8 cellular contexts compared by ENCODE assay signal in the genomic region with DNA sequence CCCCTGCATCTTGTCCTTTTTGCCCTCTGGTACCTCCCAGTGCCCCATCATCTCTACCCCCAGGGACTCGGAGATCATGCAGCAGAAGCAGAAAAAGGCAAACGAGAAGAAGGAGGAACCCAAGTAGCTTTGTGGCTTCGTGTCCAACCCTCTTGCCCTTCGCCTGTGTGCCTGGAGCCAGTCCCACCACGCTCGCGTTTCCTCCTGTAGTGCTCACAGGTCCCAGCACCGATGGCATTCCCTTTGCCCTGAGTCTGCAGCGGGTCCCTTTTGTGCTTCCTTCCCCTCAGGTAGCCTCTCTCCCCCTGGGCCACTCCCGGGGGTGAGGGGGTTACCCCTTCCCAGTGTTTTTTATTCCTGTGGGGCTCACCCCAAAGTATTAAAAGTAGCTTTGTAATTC. TPM values are rescaled to one million over a fixed set of nuclear protein-coding genes. Genes with fewer than 3 reads are reported as not detected.
DNase-seq lines count a peak whose midpoint lies in the region; ATAC-seq, FAIRE-seq and TF ChIP-seq lines count a peak whose summit lies in the region.

No MANE protein-coding gene starts in this region.

- no peak for TF ChIP-seq RAD21 in K562 (CRISPR knock-in tag; conservative IDR thresholded peaks at IDR 0.05 in 1 of 2, IDR thresholded peaks at IDR 0.05 in 1 of 2)

- no peak overlapping the region for H2AFZ ChIP-seq in K562 (ENCODE audit: low read depth, low read length)

- CTCF ChIA-PET in K562 (lab: Yijun Ruan, JAX; ENCODE audit: low intra/inter-chr PET ratio): no interaction called here

- H3K4me1 ChIP-seq in K562 (replicated peaks in 1 of 2; ENCODE audit: control insufficient read depth in 2 of 2, insufficient read depth in 2 of 2, low read length in 2 of 2) (peaks cover 26 to 37% of the 10 kb centered on the region in 2 experiments), mucosa of descending colon (ENCODE audit: low read depth) (peaks cover 49% of the 10 kb centered on the region)

- peak overlapping the region; percentile 96 for H3K4me2 ChIP-seq in K562 (ENCODE audit: insufficient read depth, low read length)

- TF ChIP-seq POLR2A in K562 (conservative IDR thresholded peaks at IDR 0.05): no peak

- 90% methylated on average over 7 of the region's 10 CpGs for WGBS in K562 (ENCODE audit: insufficient coverage, low coverage, missing lambda C conversion rate)

- peak overlapping the region; percentile 96 for H3K27ac Mint-ChIP-seq in activated naive CD4-positive, alpha-beta T cell treated with anti-CD3 and anti-CD28 coated beads, Interleukin-2, amount 50 U/mL, for 24 hours
- H3K27ac Mint-ChIP-seq in memory B cell (peak overlapping the region; percentile 96), type B pancreatic cell (peak overlapping the region; percentile 97)

- peak overlapping the region; percentile 99; the same call in 2 of the 3 replicates for H3K27ac ChIP-seq in K562 (ENCODE audit: extremely low read depth, low read depth, low read length)

- peaks cover 17% of the 10 kb centered on the region; the same call in 1 of the 2 replicates for H4K20me1 ChIP-seq in K562 (replicated peaks; ENCODE audit: control insufficient read depth, insufficient read depth, low read length)

- H3K27me3 Mint-ChIP-seq in activated naive CD4-positive, alpha-beta T cell treated with anti-CD3 and anti-CD28 coated beads, Interleukin-2, amount 50 U/mL, for 24 hours: no peaks in the 10 kb centered on the region
- no peaks in the 10 kb centered on the region for H3K27me3 Mint-ChIP-seq in memory B cell
- no peaks in the 10 kb centered on the region for H3K27me3 Mint-ChIP-seq in type B pancreatic cell

- peaks cover 17% of the 10 kb centered on the region for H3K9me1 ChIP-seq in K562 (ENCODE audit: control insufficient read depth, insufficient read depth, low read length)

- H3K4me3 ChIP-seq in K562 (peak overlapping the region; percentile 95), mucosa of descending colon (no peak overlapping the region)

- peaks cover 21% of the 10 kb centered on the region for H3K36me3 Mint-ChIP-seq in activated naive CD4-positive, alpha-beta T cell treated with anti-CD3 and anti-CD28 coated beads, Interleukin-2, amount 50 U/mL, for 24 hours
- H3K36me3 Mint-ChIP-seq in memory B cell (peaks cover 26% of the 10 kb centered on the region), type B pancreatic cell (peaks cover 37% of the 10 kb centered on the region)

- TF ChIP-seq EP300 in K562 (IDR thresholded peaks at IDR 0.05; ENCODE audit: low read length): no peak

- in situ Hi-C loops in K562 (cut with MboI) (no loop called here), GM13976 (cut with MboI; ENCODE audit: low sequenced_read_pairs, unreplicated experiment) (no loop called here)

- ATAC-seq in K562 (no peak), memory B cell (ENCODE audit: low read depth) (no peak), mucosa of descending colon (no peak)

- H3K4me1 Mint-ChIP-seq in activated naive CD4-positive, alpha-beta T cell treated with anti-CD3 and anti-CD28 coated beads, Interleukin-2, amount 50 U/mL, for 24 hours: peaks cover 53% of the 10 kb centered on the region
- peaks cover 30% of the 10 kb centered on the region for H3K4me1 Mint-ChIP-seq in memory B cell
- peaks cover 33% of the 10 kb centered on the region for H3K4me1 Mint-ChIP-seq in type B pancreatic cell (ENCODE audit: unreplicated experiment)

- TF ChIP-seq CTCF in K562 (IDR thresholded peaks at IDR 0.05 in 2 of 3, conservative IDR thresholded peaks at IDR 0.05 in 1 of 3; ENCODE audit: insufficient read depth in 2 of 3, low read depth in 1 of 3, low read length in 3 of 3) (no peak), type B pancreatic cell (conservative IDR thresholded peaks at IDR 0.05) (no peak), mucosa of descending colon (IDR thresholded peaks at IDR 0.05) (no peak), GM13976 (IDR thresholded peaks at IDR 0.05; ENCODE audit: borderline replicate concordance, control extremely low read depth, extremely low read depth, insufficient read depth, missing control alignments) (no peak)

- peaks cover 48% of the 10 kb centered on the region for H3K36me3 ChIP-seq in K562 (ENCODE audit: control insufficient read depth, insufficient read depth, low read length)
- H3K36me3 ChIP-seq in mucosa of descending colon (ENCODE audit: low read depth): peaks cover 3% of the 10 kb centered on the region

- H3K27me3 ChIP-seq in K562 (ENCODE audit: control insufficient read depth in 2 of 2, insufficient read depth in 2 of 2, low read length in 2 of 2): no peaks in the 10 kb centered on the region

- no TSS peak for BruUV-seq in K562 (replicated peaks; lab: Mats Ljungman, UMichigan)

- peak overlapping the region; percentile 97 for H3K4me3 Mint-ChIP-seq in activated naive CD4-positive, alpha-beta T cell treated with anti-CD3 and anti-CD28 coated beads, Interleukin-2, amount 50 U/mL, for 24 hours
- peak overlapping the region; percentile 95 for H3K4me3 Mint-ChIP-seq in memory B cell
- peak overlapping the region; percentile 96 for H3K4me3 Mint-ChIP-seq in type B pancreatic cell

- POLR2A ChIA-PET in K562 (lab: Yijun Ruan, JAX): interaction anchor here (0.6 to 6.1 kb wide), 6 partner anchors 8 to 382 kb away, joined by 3 to 29 read pairs (median 10); partner anchors contain the start of genes ELL3, HYPK, MFAP1 and SERINC4

- intact Hi-C loops in K562 (cut with micrococcal nuclease): no loop called here
- intact Hi-C loops in mucosa of descending colon (cut with DNase I, micrococcal nuclease): no loop called here

- no peak for DNase-seq in activated naive CD4-positive, alpha-beta T cell (lab: John Stamatoyannopoulos, UW)
- no peak for DNase-seq in K562 (ENCODE audit: extremely low read depth in 1 of 4, low spot score in 3 of 4)
- no peak for DNase-seq in memory B cell (ENCODE audit: low spot score in 2 of 2)
- DNase-seq in type B pancreatic cell (ENCODE audit: extremely low spot score, unreplicated experiment): no peak
- DNase-seq in pons (ENCODE audit: low spot score): no peak
- no peak for DNase-seq in mucosa of descending colon
- DNase-seq in GM13976 (ENCODE audit: low spot score): no peak

- no peaks in the 10 kb centered on the region for H3K9me3 Mint-ChIP-seq in activated naive CD4-positive, alpha-beta T cell treated with anti-CD3 and anti-CD28 coated beads, Interleukin-2, amount 50 U/mL, for 24 hours
- H3K9me3 Mint-ChIP-seq in memory B cell (no peaks in the 10 kb centered on the region), type B pancreatic cell (no peaks in the 10 kb centered on the region)

- H3K9ac ChIP-seq in K562 (ENCODE audit: insufficient read depth in 1 of 2, low read depth in 2 of 2, low read length in 2 of 2): peak overlapping the region; percentile 100

- H3K9me3 ChIP-seq in K562 (replicated peaks; ENCODE audit: control insufficient read depth, insufficient read depth, low read depth, low read length) (no peaks in the 10 kb centered on the region), mucosa of descending colon (no peaks in the 10 kb centered on the region)

- peaks cover 36% of the 10 kb centered on the region for H3K79me2 ChIP-seq in K562 (ENCODE audit: control insufficient read depth, insufficient read depth, low read length)

- FAIRE-seq in K562 (lab: Jason Lieb, UNC): no peak

RNA-seq across cellular contexts. Expression of gene SERF2, which starts 1.5 kb away (rescaled TPM):
- 218 and 403 TPM in 2 replicates for total RNA-seq in K562 (2011; cell fraction: chromatin; rRNA removed; ENCODE audit: low replicate concordance)
- 324 and 335 TPM in 2 replicates for total RNA-seq in K562 (2011; cell fraction: nucleolus; rRNA removed)
- total RNA-seq in K562 (2011; cell fraction: nucleoplasm; rRNA removed): 384 and 484 TPM in 2 replicates
- total RNA-seq in K562 (2014; rRNA removed) (504 and 539 TPM in 2 replicates), K562 (2014; rRNA removed; fragmentation: Illumina TruSeq; extraction: Trizol) (330 and 497 TPM in 2 replicates), K562 (2015; rRNA removed; fragmentation: Illumina TruSeq; extraction: Trizol) (505 and 539 TPM in 2 replicates), K562 (2021) (867 and 903 TPM in 2 replicates), type B pancreatic cell (ENCODE audit: low replicate concordance) (805 and 910 TPM in 2 replicates), mucosa of descending colon (100 to 1,000 TPM; 712 to 944 (median 931) TPM)
- polyA plus RNA-seq in K562 (2011; rRNA removed) (829 and 915 TPM in 2 replicates), K562 (2014; fragmentation: Illumina TruSeq; extraction: Trizol) (1,117 and 1,415 TPM in 2 replicates), K562 (2014; fragmentation: Nextera tagmentation; extraction: Ambion mirVana) (1,000 to 10,000 TPM; 2,726 to 3,360 TPM), K562 (2014; rRNA removed) (1,025 and 1,310 TPM in 2 replicates)
- 1,193 and 1,426 TPM in 2 replicates for polyA plus RNA-seq in K562 (2011; cell fraction: cytosol; rRNA removed)
- 959 and 1,088 TPM in 2 replicates for polyA plus RNA-seq in K562 (2011; cell fraction: nucleus; rRNA removed)
- polyA plus RNA-seq in K562 (2012): 922 and 1,325 TPM in 2 replicates
- polyA minus RNA-seq in K562 (2011; rRNA and poly(A)+ RNA removed): 168 and 202 TPM in 2 replicates
- polyA minus RNA-seq in K562 (2011; cell fraction: cytosol; rRNA and poly(A)+ RNA removed): 213 and 218 TPM in 2 replicates
- polyA minus RNA-seq in K562 (2011; cell fraction: nucleus; rRNA and poly(A)+ RNA removed): 104 and 170 TPM in 2 replicates

RNA-seq across cellular contexts. Expression of gene SERINC4, which starts 6.4 kb away (rescaled TPM):
- 0.83 and 1.1 TPM in 2 replicates for total RNA-seq in K562 (2011; cell fraction: chromatin; rRNA removed; ENCODE audit: low replicate concordance)
- total RNA-seq in K562 (2011; cell fraction: nucleolus; rRNA removed): 0.50 and 0.53 TPM in 2 replicates
- total RNA-seq in K562 (2011; cell fraction: nucleoplasm; rRNA removed): 0.46 and 0.59 TPM in 2 replicates
- total RNA-seq in K562 (2014; rRNA removed): 0.24 TPM in 1 of 2 replicates, not detected in the other
- 0.13 TPM in 1 of 2 replicates, not detected in the other for total RNA-seq in K562 (2014; rRNA removed; fragmentation: Illumina TruSeq; extraction: Trizol)
- total RNA-seq in K562 (2015; rRNA removed; fragmentation: Illumina TruSeq; extraction: Trizol): 0.08 and 0.14 TPM in 2 replicates
- 0.16 and 0.22 TPM in 2 replicates for total RNA-seq in K562 (2021)
- 0.18 TPM in 2 replicates for polyA plus RNA-seq in K562 (2011; rRNA removed)
- polyA plus RNA-seq in K562 (2011; cell fraction: cytosol; rRNA removed): 0.07 and 0.13 TPM in 2 replicates
- polyA plus RNA-seq in K562 (2011; cell fraction: nucleus; rRNA removed): 0.14 and 0.28 TPM in 2 replicates
- polyA plus RNA-seq in K562 (2012): 0.07 TPM in 1 of 2 replicates, not detected in the other
- 0.06 and 0.18 TPM in 2 replicates for polyA plus RNA-seq in K562 (2014; fragmentation: Illumina TruSeq; extraction: Trizol)
- under 1 TPM; 0.23 to 0.48 TPM for polyA plus RNA-seq in K562 (2014; fragmentation: Nextera tagmentation; extraction: Ambion mirVana)
- 0.23 and 0.86 TPM in 2 replicates for polyA plus RNA-seq in K562 (2014; rRNA removed)
- 0.18 and 0.32 TPM in 2 replicates for polyA minus RNA-seq in K562 (2011; rRNA and poly(A)+ RNA removed)
- polyA minus RNA-seq in K562 (2011; cell fraction: cytosol; rRNA and poly(A)+ RNA removed): not detected in 2 replicates
- 0.11 and 0.27 TPM in 2 replicates for polyA minus RNA-seq in K562 (2011; cell fraction: nucleus; rRNA and poly(A)+ RNA removed)
- 0.14 and 0.17 TPM in 2 replicates for total RNA-seq in type B pancreatic cell (ENCODE audit: low replicate concordance)
- total RNA-seq in mucosa of descending colon: under 1 TPM; 0.16 to 0.52 (median 0.29) TPM

RNA-seq across cellular contexts. Expression of gene HYPK, which starts 6.8 kb away (rescaled TPM):
- total RNA-seq in K562 (2011; cell fraction: chromatin; rRNA removed; ENCODE audit: low replicate concordance): 43.0 and 50.8 TPM in 2 replicates
- total RNA-seq in K562 (2011; cell fraction: nucleolus; rRNA removed): 31.5 and 32.9 TPM in 2 replicates
- total RNA-seq in K562 (2011; cell fraction: nucleoplasm; rRNA removed): 41.6 and 66.5 TPM in 2 replicates
- total RNA-seq in K562 (2014; rRNA removed) (21.1 and 40.6 TPM in 2 replicates), K562 (2014; rRNA removed; fragmentation: Illumina TruSeq; extraction: Trizol) (6.5 and 7.2 TPM in 2 replicates), K562 (2015; rRNA removed; fragmentation: Illumina TruSeq; extraction: Trizol) (6.0 and 9.0 TPM in 2 replicates), K562 (2021) (23.7 and 27.7 TPM in 2 replicates), type B pancreatic cell (ENCODE audit: low replicate concordance) (14.9 and 17.2 TPM in 2 replicates), mucosa of descending colon (10 to 100 TPM; 10.4 to 15.5 (median 13.8) TPM)
- polyA plus RNA-seq in K562 (2011; rRNA removed) (25.8 and 28.0 TPM in 2 replicates), K562 (2014; fragmentation: Illumina TruSeq; extraction: Trizol) (17.5 and 26.1 TPM in 2 replicates), K562 (2014; fragmentation: Nextera tagmentation; extraction: Ambion mirVana) (1 to 10 TPM; 9.6 TPM), K562 (2014; rRNA removed) (22.7 and 33.9 TPM in 2 replicates)
- 1.8 and 4.5 TPM in 2 replicates for polyA plus RNA-seq in K562 (2011; cell fraction: cytosol; rRNA removed)
- 20.3 and 23.9 TPM in 2 replicates for polyA plus RNA-seq in K562 (2011; cell fraction: nucleus; rRNA removed)
- 3.3 and 8.7 TPM in 2 replicates for polyA plus RNA-seq in K562 (2012)
- polyA minus RNA-seq in K562 (2011; rRNA and poly(A)+ RNA removed): 11.6 and 13.6 TPM in 2 replicates
- 19.9 and 20.8 TPM in 2 replicates for polyA minus RNA-seq in K562 (2011; cell fraction: cytosol; rRNA and poly(A)+ RNA removed)
- 8.5 and 17.2 TPM in 2 replicates for polyA minus RNA-seq in K562 (2011; cell fraction: nucleus; rRNA and poly(A)+ RNA removed)

RNA-seq across cellular contexts. Expression of gene ELL3, which starts 16.9 kb away (rescaled TPM):
- total RNA-seq in K562 (2011; cell fraction: chromatin; rRNA removed; ENCODE audit: low replicate concordance): 4.3 and 5.0 TPM in 2 replicates
- 4.3 and 6.3 TPM in 2 replicates for total RNA-seq in K562 (2011; cell fraction: nucleolus; rRNA removed)
- 2.8 and 3.9 TPM in 2 replicates for total RNA-seq in K562 (2011; cell fraction: nucleoplasm; rRNA removed)
- 2.9 and 5.2 TPM in 2 replicates for total RNA-seq in K562 (2014; rRNA removed)
- total RNA-seq in K562 (2014; rRNA removed; fragmentation: Illumina TruSeq; extraction: Trizol): 1.9 and 2.6 TPM in 2 replicates
- 1.5 TPM in 2 replicates for total RNA-seq in K562 (2015; rRNA removed; fragmentation: Illumina TruSeq; extraction: Trizol)
- 0.80 and 1.9 TPM in 2 replicates for total RNA-seq in K562 (2021)
- 0.96 and 2.6 TPM in 2 replicates for polyA plus RNA-seq in K562 (2011; rRNA removed)
- 0.59 and 3.0 TPM in 2 replicates for polyA plus RNA-seq in K562 (2011; cell fraction: cytosol; rRNA removed)
- 3.2 and 5.4 TPM in 2 replicates for polyA plus RNA-seq in K562 (2011; cell fraction: nucleus; rRNA removed)
- 1.2 and 2.0 TPM in 2 replicates for polyA plus RNA-seq in K562 (2012)
- polyA plus RNA-seq in K562 (2014; fragmentation: Illumina TruSeq; extraction: Trizol): 1.8 and 2.6 TPM in 2 replicates
- 1 to 10 TPM; 2.9 to 3.6 TPM for polyA plus RNA-seq in K562 (2014; fragmentation: Nextera tagmentation; extraction: Ambion mirVana)
- polyA plus RNA-seq in K562 (2014; rRNA removed): 3.0 and 3.9 TPM in 2 replicates
- 0.87 and 3.2 TPM in 2 replicates for polyA minus RNA-seq in K562 (2011; rRNA and poly(A)+ RNA removed)
- polyA minus RNA-seq in K562 (2011; cell fraction: cytosol; rRNA and poly(A)+ RNA removed): 1.9 TPM in 1 of 2 replicates, not detected in the other
- polyA minus RNA-seq in K562 (2011; cell fraction: nucleus; rRNA and poly(A)+ RNA removed): 2.0 and 4.8 TPM in 2 replicates
- total RNA-seq in type B pancreatic cell (ENCODE audit: low replicate concordance): 4.1 and 9.8 TPM in 2 replicates
- 10 to 100 TPM; 18.4 to 37.4 (median 22.8) TPM for total RNA-seq in mucosa of descending colon

RNA-seq across cellular contexts. Expression of gene MFAP1, which starts 30.8 kb away (rescaled TPM):
- total RNA-seq in K562 (2011; cell fraction: chromatin; rRNA removed; ENCODE audit: low replicate concordance): 14.8 and 40.8 TPM in 2 replicates
- total RNA-seq in K562 (2011; cell fraction: nucleolus; rRNA removed): 11.4 and 14.7 TPM in 2 replicates
- 17.6 and 18.2 TPM in 2 replicates for total RNA-seq in K562 (2011; cell fraction: nucleoplasm; rRNA removed)
- total RNA-seq in K562 (2014; rRNA removed): 35.9 and 44.6 TPM in 2 replicates
- total RNA-seq in K562 (2014; rRNA removed; fragmentation: Illumina TruSeq; extraction: Trizol): 64.1 and 72.5 TPM in 2 replicates
- total RNA-seq in K562 (2015; rRNA removed; fragmentation: Illumina TruSeq; extraction: Trizol): 57.1 and 59.8 TPM in 2 replicates
- total RNA-seq in K562 (2021): 34.3 and 37.1 TPM in 2 replicates
- 25.1 and 37.4 TPM in 2 replicates for polyA plus RNA-seq in K562 (2011; rRNA removed)
- polyA plus RNA-seq in K562 (2011; cell fraction: cytosol; rRNA removed): 15.0 and 21.6 TPM in 2 replicates
- 10.3 and 13.6 TPM in 2 replicates for polyA plus RNA-seq in K562 (2011; cell fraction: nucleus; rRNA removed)
- polyA plus RNA-seq in K562 (2012): 29.5 and 44.8 TPM in 2 replicates
- 57.8 and 62.8 TPM in 2 replicates for polyA plus RNA-seq in K562 (2014; fragmentation: Illumina TruSeq; extraction: Trizol)
- 10 to 100 TPM; 34.9 to 64.0 TPM for polyA plus RNA-seq in K562 (2014; fragmentation: Nextera tagmentation; extraction: Ambion mirVana)
- 38.9 and 48.2 TPM in 2 replicates for polyA plus RNA-seq in K562 (2014; rRNA removed)
- polyA minus RNA-seq in K562 (2011; rRNA and poly(A)+ RNA removed): 58.4 and 65.1 TPM in 2 replicates
- 11.1 and 18.8 TPM in 2 replicates for polyA minus RNA-seq in K562 (2011; cell fraction: cytosol; rRNA and poly(A)+ RNA removed)
- 5.8 and 14.3 TPM in 2 replicates for polyA minus RNA-seq in K562 (2011; cell fraction: nucleus; rRNA and poly(A)+ RNA removed)
- 36.6 and 37.4 TPM in 2 replicates for total RNA-seq in type B pancreatic cell (ENCODE audit: low replicate concordance)
- 10 to 100 TPM; 19.9 to 22.6 (median 20.9) TPM for total RNA-seq in mucosa of descending colon
